Comparison of ENCODE assay signal across 9 cellular contexts in the genomic region with DNA sequence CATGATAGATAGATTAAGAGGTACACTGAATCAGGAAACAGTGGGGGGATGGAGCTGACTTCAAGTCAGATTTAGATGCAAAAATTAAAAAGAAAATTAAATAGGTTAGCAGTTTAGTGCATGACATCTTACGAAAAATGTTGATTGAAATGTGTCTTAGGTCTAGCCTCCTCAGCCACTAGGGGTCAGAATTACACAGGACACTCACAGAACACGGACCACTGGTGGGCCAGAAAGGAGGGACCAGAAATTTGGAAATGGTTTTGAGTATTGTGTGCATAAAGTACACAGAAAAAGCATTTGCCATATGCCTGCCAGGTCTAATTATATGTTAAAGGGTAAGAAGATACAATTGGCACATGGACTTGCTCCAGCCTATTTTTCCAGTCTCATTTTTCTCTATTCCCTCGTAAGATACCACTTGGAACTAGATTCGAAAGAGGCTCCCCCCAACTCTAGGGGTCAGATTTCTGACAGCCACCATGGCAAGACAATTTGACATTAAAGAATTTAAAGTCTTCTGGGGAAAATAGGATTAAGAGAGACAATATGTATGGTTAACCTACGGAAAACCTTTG.
DNase-seq lines count a peak whose midpoint lies in the region; ATAC-seq and TF ChIP-seq lines count a peak whose summit lies in the region.
"Had no signal": no experiment of that assay in that cellular context is flagged by ENCODE, and none has a peak within 500 bp of the region (broad histone marks: within the 10 kb centered on the region; RNA-seq: fewer than 3 reads in every experiment).

No MANE protein-coding gene starts in this region.

- H3K36me3 ChIP-seq in heart left ventricle, result no peaks in the 10 kb centered on the region
- H3K36me3 ChIP-seq in Karpas-422 (ENCODE audit: insufficient read depth, low read length), result no peaks in the 10 kb centered on the region

- H3K4me1 ChIP-seq in heart left ventricle, result no peaks in the 10 kb centered on the region
- H3K4me1 ChIP-seq in Karpas-422 (ENCODE audit: low read length), result no peaks in the 10 kb centered on the region

- DNase-seq in heart left ventricle (no peak), Right ventricle myocardium inferior (ENCODE audit: missing footprints) (no peak), Karpas-422 (peak; percentile 78), RWPE1 (ENCODE audit: low spot score) (peak; percentile 12), fibroblast of pulmonary artery (ENCODE audit: low read depth) (peak; percentile 70), pons (ENCODE audit: low spot score) (peak; percentile 45), NOMO-1 treated with DMSO at 0.1 percent for 48 hours (lab: John Stamatoyannopoulos, UW; ENCODE audit: unreplicated experiment) (no peak), hippocampal formation (lab: John Stamatoyannopoulos, UW) (no peak)

- CTCF ChIA-PET in RWPE1 (lab: Yijun Ruan, JAX), result interaction anchor here (0.6 to 1.2 kb wide), 3 partner anchors 10 to 517 kb away, joined by 3 to 5 read pairs (median 3); no protein-coding TSS in a partner anchor

- H4K20me1 ChIP-seq in Karpas-422 (ENCODE audit: insufficient read depth, low read depth, low read length), result no peaks in the 10 kb centered on the region

- H3K27me3 ChIP-seq in heart left ventricle (no peaks in the 10 kb centered on the region), Karpas-422 (ENCODE audit: low read length) (no peaks in the 10 kb centered on the region)

- H3K9me3 ChIP-seq in heart left ventricle (no peaks in the 10 kb centered on the region), Karpas-422 (ENCODE audit: low read length) (no peaks in the 10 kb centered on the region)

- POLR2A ChIA-PET in RWPE1 (lab: Yijun Ruan, JAX; ENCODE audit: low non-redundant PET), result no interaction called here

- intact Hi-C loops in heart left ventricle (cut with DNase I), result loop anchor here in 6 of 10 donors (2.0 to 10.0 kb wide), 7 partner anchors 192 to 1254 kb away; no protein-coding TSS in a partner anchor
- intact Hi-C loops in Right ventricle myocardium inferior (cut with DNase I), result loop anchor here (5.0 to 10.0 kb wide), 2 partner anchors 197 to 1084 kb away; no protein-coding TSS in a partner anchor

- no peak for TF ChIP-seq POLR2A in heart left ventricle (IDR thresholded peaks at IDR 0.05)

- TF ChIP-seq CTCF in heart left ventricle (IDR thresholded peaks at IDR 0.05) (peak; percentile 38 to 77 (median 60)), RWPE1 (conservative IDR thresholded peaks at IDR 0.05; ENCODE audit: low read depth) (peak; percentile 70), fibroblast of pulmonary artery (IDR thresholded peaks at IDR 0.05; ENCODE audit: low read length, missing control alignments) (peak; percentile 81)

- WGBS in heart left ventricle, 4 donors, result 59 to 64% (median 61%) methylated on average over 5 of the region's 5 CpGs

- no peak overlapping the region for H3K4me2 ChIP-seq in Karpas-422 (ENCODE audit: low read depth, low read length, poor library complexity, severe bottlenecking)

- H3K9me2 ChIP-seq in Karpas-422 (replicated peaks; ENCODE audit: insufficient read depth, low read length), result no peaks in the 10 kb centered on the region

- no peak overlapping the region for H3K9ac ChIP-seq in Karpas-422 (ENCODE audit: low read length)

- no peak overlapping the region for H3K4me3 ChIP-seq in heart left ventricle
- H3K4me3 ChIP-seq in Karpas-422 (ENCODE audit: low read length), result no peak overlapping the region
- H3K4me3 ChIP-seq in fibroblast of pulmonary artery (replicated peaks; ENCODE audit: low read depth, low read length), result no peak overlapping the region

- ATAC-seq in heart left ventricle, result peak in 1 of 4 donors; percentile 51
- no peak for ATAC-seq in Right ventricle myocardium inferior
- ATAC-seq: stimulated activated naive CD8-positive, alpha-beta T cell treated with anti-CD3 and anti-CD28 coated beads, Interleukin-15, amount 100 ng/mL, for 72 hours had no signal

- no peak overlapping the region for H2AFZ ChIP-seq in Karpas-422 (ENCODE audit: low read length)

- no peaks in the 10 kb centered on the region for H3K79me2 ChIP-seq in Karpas-422 (ENCODE audit: low read length)

- H3K27ac ChIP-seq in heart left ventricle (no peak overlapping the region), Karpas-422 (ENCODE audit: low read length) (no peak overlapping the region), RWPE1 (no peak overlapping the region)

Comparison
In these comparisons a context has a peak if more than half of its experiments do, and no peak if none do; other contexts are left out.
1. DNase-seq: peak in Karpas-422 (single experiment), RWPE1 (single experiment), fibroblast of pulmonary artery (single experiment) and pons (single experiment); none in heart left ventricle (0 of 5), Right ventricle myocardium inferior (single experiment), NOMO-1 treated with DMSO at 0.1 percent for 48 hours (single experiment) and hippocampal formation (0 of 2).
2. Peak in every context shown above with its lines, with median percentiles within 50 percentile points of each other: CTCF ChIP-seq.